ENCODE assay signal across 8 cellular contexts in genomic region chr22:45009881-45010531, GRCh38. TPM values are rescaled to one million over a fixed set of nuclear protein-coding genes. Genes with fewer than 3 reads are reported as not detected.
DNase-seq lines count a peak whose midpoint lies in the region; ATAC-seq lines count a peak whose summit lies in the region.

TSS of gene PHF21B (minus strand) at chr22:45010005. CDS start at chr22:45009549, 456 bp downstream.

- peak within 1 kb of the TSS; percentile 84 for H3K4me3 Mint-ChIP-seq in activated T-helper 17 cell treated with anti-CD3 and anti-CD28 coated beads, Interleukin-2, amount 50 U/mL, for 72 hours

- H3K9me3 Mint-ChIP-seq in activated T-helper 17 cell treated with anti-CD3 and anti-CD28 coated beads, Interleukin-2, amount 50 U/mL, for 72 hours, result no peaks in the 10 kb centered on the region

- intact Hi-C loops in posterior cingulate gyrus (cut with DNase I), result loop anchor here (5.0 kb wide), 1 partner anchor 38 kb away; no protein-coding TSS in a partner anchor
- intact Hi-C loops in posterior vena cava (cut with DNase I), result no loop called here

- H3K4me1 Mint-ChIP-seq in activated T-helper 17 cell treated with anti-CD3 and anti-CD28 coated beads, Interleukin-2, amount 50 U/mL, for 72 hours, result peaks cover 7% of the 10 kb centered on the region

- peaks cover 10% of the 10 kb centered on the region for H3K36me3 Mint-ChIP-seq in activated T-helper 17 cell treated with anti-CD3 and anti-CD28 coated beads, Interleukin-2, amount 50 U/mL, for 72 hours (ENCODE audit: low read depth)

- no peak for ATAC-seq in activated T-helper 17 cell treated with anti-CD3 and anti-CD28 coated beads, Interleukin-2, amount 50 U/mL, for 72 hours (replicated peaks)

- peaks cover 55% of the 10 kb centered on the region for H3K27me3 Mint-ChIP-seq in activated T-helper 17 cell treated with anti-CD3 and anti-CD28 coated beads, Interleukin-2, amount 50 U/mL, for 72 hours

- DNase-seq in ELF-1 (ENCODE audit: low read depth, low spot score) (peak; percentile 68), NCI-H2171 (lab: John Stamatoyannopoulos, UW) (peak; percentile 90), glomerular visceral epithelial cell (ENCODE audit: extremely low spot score) (peak; percentile 2), posterior cingulate gyrus (peak; percentile 49 to 95 (median 74)), posterior vena cava (ENCODE audit: low spot score) (no peak), amniotic stem cell (lab: John Stamatoyannopoulos, UW) (no peak)
- no peak for DNase-seq in stimulated activated naive CD4-positive, alpha-beta T cell treated with Interleukin-2 at 50 U/mL for 16 hours (lab: John Stamatoyannopoulos, UW)

- H3K27ac Mint-ChIP-seq in activated T-helper 17 cell treated with anti-CD3 and anti-CD28 coated beads, Interleukin-2, amount 50 U/mL, for 72 hours, result no peak within 1 kb of the TSS

RNA-seq across cellular contexts. Expression of gene PHF21B, which starts in this region (rescaled TPM):
- total RNA-seq in activated T-helper 17 cell treated with anti-CD3 and anti-CD28 coated beads, Interleukin-2, amount 50 U/mL, for 72 hours, result not detected
- under 1 TPM; 0.32 to 0.38 TPM for total RNA-seq in posterior vena cava

Comparison
In these comparisons a context has a peak if more than half of its experiments do, and no peak if none do; other contexts are left out.
1. DNase-seq: peak in ELF-1 (single experiment), NCI-H2171 (single experiment), glomerular visceral epithelial cell (single experiment) and posterior cingulate gyrus (10 of 10); none in stimulated activated naive CD4-positive, alpha-beta T cell treated with Interleukin-2 at 50 U/mL for 16 hours (single experiment), posterior vena cava (single experiment) and amniotic stem cell (single experiment).